In the genomic region with DNA sequence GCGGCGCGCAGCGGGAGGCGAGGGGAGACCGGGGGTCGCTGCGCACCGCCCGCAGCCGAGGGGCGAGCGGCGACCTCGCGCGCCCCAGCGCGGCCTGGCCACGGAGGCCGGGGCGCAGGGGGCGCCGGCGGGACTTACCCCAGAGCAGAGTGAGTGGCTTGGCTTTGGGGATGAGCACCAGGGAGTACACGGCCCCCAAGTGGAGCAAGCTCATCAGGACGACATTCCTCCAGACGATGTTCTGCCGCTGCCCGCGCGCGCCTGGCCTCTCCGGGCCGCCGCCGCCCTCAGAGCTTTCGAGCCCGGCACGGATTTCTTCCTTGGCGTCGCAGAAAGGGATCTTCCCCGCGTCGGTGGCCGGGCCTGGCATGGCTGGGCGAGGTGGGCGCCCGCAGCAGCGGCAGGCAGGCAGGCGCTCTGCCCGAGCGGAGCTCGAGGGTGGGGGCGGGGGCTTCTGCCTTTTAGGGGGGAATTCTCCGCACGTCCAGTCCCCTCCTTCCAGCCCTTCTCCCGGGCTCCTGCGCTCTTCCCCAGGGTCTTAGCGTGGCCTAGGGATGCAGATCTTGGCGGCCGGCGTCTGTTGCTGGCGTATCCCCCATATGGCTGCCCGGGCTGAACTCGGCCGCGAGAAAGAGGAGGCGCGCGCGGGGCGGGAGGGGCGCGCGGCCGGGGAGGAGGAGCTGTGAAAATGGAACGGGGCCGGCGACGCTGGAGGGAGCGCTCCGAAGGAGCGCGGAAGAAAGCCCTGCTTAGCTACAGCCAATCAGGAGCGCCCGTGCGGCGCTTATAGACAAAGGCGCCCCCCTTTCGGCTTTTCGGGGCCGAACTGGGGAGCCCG, we compare ENCODE assay signal across 8 cellular contexts. TPM values are rescaled to one million over a fixed set of nuclear protein-coding genes. Genes with fewer than 3 reads are reported as not detected.
DNase-seq lines count a peak whose midpoint lies in the region; ATAC-seq, FAIRE-seq and TF ChIP-seq lines count a peak whose summit lies in the region.

A gene (minus strand): TSS at position 629 of the 838 bp plus-strand sequence. CDS start 259 bp downstream, at position 370.

- H3K27me3 Mint-ChIP-seq in mesothelial cell of epicardium (ENCODE audit: low read depth) = peaks cover 52% of the 10 kb centered on the region

- peaks cover 0 to 3% of the 10 kb centered on the region in 2 experiments for H3K27me3 ChIP-seq in endothelial cell of umbilical vein (ENCODE audit: control insufficient read depth in 2 of 2, insufficient read depth in 2 of 2, low read length in 2 of 2)

- H3K4me1 Mint-ChIP-seq in mesothelial cell of epicardium = peaks cover 17% of the 10 kb centered on the region

- H3K36me3 Mint-ChIP-seq in mesothelial cell of epicardium = peaks cover 3% of the 10 kb centered on the region

- CTCF ChIA-PET in endothelial cell of umbilical vein (lab: Charles Lee) = interaction anchor here (0.6 to 7.5 kb wide), 17 partner anchors 9 to 484 kb away, joined by 3 to 106 read pairs (median 4); no protein-coding TSS in a partner anchor

- DNase-seq in AG08396 (ENCODE audit: low spot score) (peak; percentile 92), NCI-H510A (lab: John Stamatoyannopoulos, UW) (peak; percentile 74), endothelial cell of umbilical vein (ENCODE audit: low read depth, low spot score) (peak; percentile 76), mesothelial cell of epicardium (ENCODE audit: low spot score in 2 of 2, unreplicated experiment in 2 of 2) (peak; percentile 44 to 68)
- peak; percentile 24 for DNase-seq in activated CD8-positive, alpha-beta memory T cell treated with anti-CD3 and anti-CD28 coated beads, Interleukin-2, amount 50 U/mL, for 24 hours (ENCODE audit: extremely low read depth)
- peak; percentile 54 to 62 for DNase-seq in stimulated activated CD8-positive, alpha-beta memory T cell treated with anti-CD3 and anti-CD28 coated beads, Interleukin-2, amount 100 ng/mL, for 48 hours (ENCODE audit: low read depth in 2 of 2)

- TSS peak; percentile 21 for BruUV-seq in endothelial cell of umbilical vein (replicated peaks; lab: Mats Ljungman, UMichigan)

- TF ChIP-seq CTCF in endothelial cell of umbilical vein (IDR thresholded peaks at IDR 0.05; ENCODE audit: extremely low read depth in 1 of 2, insufficient read depth in 1 of 2, low read depth in 1 of 2, low read length in 2 of 2) = no peak
- no peak for TF ChIP-seq CTCF in mesothelial cell of epicardium (IDR thresholded peaks at IDR 0.05; ENCODE audit: unreplicated experiment)

- H3K4me2 ChIP-seq in endothelial cell of umbilical vein (ENCODE audit: insufficient read depth, low read length) = peak within 1 kb of the TSS; percentile 59

- no peaks in the 10 kb centered on the region for H4K20me1 ChIP-seq in endothelial cell of umbilical vein (replicated peaks; ENCODE audit: control insufficient read depth, extremely low read depth, insufficient read depth, low read length)

- no peak within 1 kb of the TSS for H3K27ac Mint-ChIP-seq in mesothelial cell of epicardium

- H3K36me3 ChIP-seq in endothelial cell of umbilical vein (ENCODE audit: control insufficient read depth in 2 of 2, extremely low read depth in 1 of 2, insufficient read depth in 2 of 2, low read length in 2 of 2) = peaks cover 0 to 2% of the 10 kb centered on the region in 2 experiments

- peaks cover 18% of the 10 kb centered on the region for H3K4me1 ChIP-seq in endothelial cell of umbilical vein (ENCODE audit: control insufficient read depth, extremely low read depth, insufficient read depth, low read length)

- TF ChIP-seq POLR2A in endothelial cell of umbilical vein (IDR thresholded peaks at IDR 0.05; ENCODE audit: low read depth, low read length) = no peak

- peak within 1 kb of the TSS; percentile 86 for H3K4me3 Mint-ChIP-seq in mesothelial cell of epicardium

- peak within 1 kb of the TSS; percentile 79 to 91 (median 82) for H3K4me3 ChIP-seq in endothelial cell of umbilical vein (replicated peaks in 1 of 3; ENCODE audit: insufficient read depth in 1 of 3, low read depth in 1 of 3, low read length in 3 of 3)

- POLR2A ChIA-PET in endothelial cell of umbilical vein (lab: Charles Lee) = interaction anchor here (1.0 to 1.2 kb wide), 2 partner anchors 13 to 75 kb away, joined by 3 to 12 read pairs; no protein-coding TSS in a partner anchor

- H3K9ac ChIP-seq in endothelial cell of umbilical vein (replicated peaks; ENCODE audit: extremely low read depth, insufficient read depth, low read length) = peak within 1 kb of the TSS; percentile 62

- peak; percentile 93 for ATAC-seq in GM18868 (IDR thresholded peaks at IDR 0.05; ENCODE audit: unreplicated experiment)
- ATAC-seq in HG03095 (IDR thresholded peaks at IDR 0.05; ENCODE audit: unreplicated experiment) = peak; percentile 83

- dilution Hi-C loops in endothelial cell of umbilical vein (cut with MboI; ENCODE audit: extremely low pct_ligation_motif_present, low sequenced_read_pairs) = no loop called here

- intact Hi-C loops in endothelial cell of umbilical vein (cut with micrococcal nuclease) = loop anchor here (1.0 to 10.0 kb wide), 4 partner anchors 13 to 456 kb away; no protein-coding TSS in a partner anchor

- peak; percentile 58 for FAIRE-seq in endothelial cell of umbilical vein (lab: Jason Lieb, UNC)

- peak within 1 kb of the TSS; percentile 8 for H3K27ac ChIP-seq in endothelial cell of umbilical vein (ENCODE audit: insufficient read depth, low read depth, low read length)

- H3K9me1 ChIP-seq in endothelial cell of umbilical vein (replicated peaks; ENCODE audit: control insufficient read depth, extremely low read depth, insufficient read depth, low read length) = no peaks in the 10 kb centered on the region

- peak within 1 kb of the TSS; percentile 95 for H2AFZ ChIP-seq in endothelial cell of umbilical vein (ENCODE audit: low read depth, low read length)

- no peaks in the 10 kb centered on the region for H3K9me3 Mint-ChIP-seq in mesothelial cell of epicardium

- H3K9me3 ChIP-seq in endothelial cell of umbilical vein (replicated peaks; ENCODE audit: control insufficient read depth, insufficient read depth, low read length) = no peaks in the 10 kb centered on the region

- H3K79me2 ChIP-seq in endothelial cell of umbilical vein (ENCODE audit: control insufficient read depth, insufficient read depth, low read length) = peaks cover 24% of the 10 kb centered on the region

TF ChIP-seq in endothelial cell of umbilical vein, 7 proteins besides CTCF, POLR2A, EP300 and RAD21:
- TF ChIP-seq JUN (IDR thresholded peaks at IDR 0.05; ENCODE audit: borderline replicate concordance, insufficient read depth, insufficient read length, low read depth) (no peak), FOS (IDR thresholded peaks at IDR 0.05; ENCODE audit: borderline replicate concordance, insufficient read depth, low read length) (peak; percentile 0), GATA2 (IDR thresholded peaks at IDR 0.05; ENCODE audit: insufficient read depth, insufficient read length, low read depth, low read length) (no peak), MYC (IDR thresholded peaks at IDR 0.05; ENCODE audit: low read depth, low read length) (no peak)
- TF ChIP-seq, protein P1, sequence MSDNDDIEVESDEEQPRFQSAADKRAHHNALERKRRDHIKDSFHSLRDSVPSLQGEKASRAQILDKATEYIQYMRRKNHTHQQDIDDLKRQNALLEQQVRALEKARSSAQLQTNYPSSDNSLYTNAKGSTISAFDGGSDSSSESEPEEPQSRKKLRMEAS (IDR thresholded peaks at IDR 0.05; ENCODE audit: insufficient read depth, insufficient read length) = no peak

RNA-seq across cellular contexts. Expression of the gene that starts here (rescaled TPM):
- 35.8 and 38.4 TPM in 2 replicates for total RNA-seq in endothelial cell of umbilical vein
- 35.2 and 38.5 TPM in 2 replicates for polyA plus RNA-seq in endothelial cell of umbilical vein
- polyA plus RNA-seq in endothelial cell of umbilical vein (2011; cell fraction: cytosol; rRNA removed) = 26.9 and 29.5 TPM in 2 replicates
- 14.3 and 15.8 TPM in 2 replicates for polyA plus RNA-seq in endothelial cell of umbilical vein (2011; cell fraction: nucleus; rRNA removed)
- polyA plus RNA-seq in endothelial cell of umbilical vein (2012) = 20.0 and 22.7 TPM in 2 replicates
- 38.5 and 42.8 TPM in 2 replicates for polyA minus RNA-seq in endothelial cell of umbilical vein
- polyA minus RNA-seq in endothelial cell of umbilical vein (2011; cell fraction: cytosol; rRNA and poly(A)+ RNA removed) = 1.4 TPM
- 24.9 and 28.3 TPM in 2 replicates for polyA minus RNA-seq in endothelial cell of umbilical vein (2011; cell fraction: nucleus; rRNA and poly(A)+ RNA removed)
- total RNA-seq in mesothelial cell of epicardium = 25.7 to 27.2 TPM (median 26.1 TPM) in 3 replicates

Comparison
In these comparisons a context has a peak if more than half of its experiments do, and no peak if none do; other contexts are left out.
1. Peak in every context shown above with its lines: DNase-seq, ATAC-seq, H3K4me3 ChIP-seq and H3K27ac ChIP-seq.
2. DNase-seq: peak in every context shown above with its lines; median percentile 92 in AG08396; 76 in endothelial cell of umbilical vein; 74 in NCI-H510A; 58 in stimulated activated CD8-positive, alpha-beta memory T cell treated with anti-CD3 and anti-CD28 coated beads, Interleukin-2, amount 100 ng/mL, for 48 hours; 56 in mesothelial cell of epicardium; 24 in activated CD8-positive, alpha-beta memory T cell treated with anti-CD3 and anti-CD28 coated beads, Interleukin-2, amount 50 U/mL, for 24 hours.